1 cellular context compared by ENCODE assay signal in the genomic region with DNA sequence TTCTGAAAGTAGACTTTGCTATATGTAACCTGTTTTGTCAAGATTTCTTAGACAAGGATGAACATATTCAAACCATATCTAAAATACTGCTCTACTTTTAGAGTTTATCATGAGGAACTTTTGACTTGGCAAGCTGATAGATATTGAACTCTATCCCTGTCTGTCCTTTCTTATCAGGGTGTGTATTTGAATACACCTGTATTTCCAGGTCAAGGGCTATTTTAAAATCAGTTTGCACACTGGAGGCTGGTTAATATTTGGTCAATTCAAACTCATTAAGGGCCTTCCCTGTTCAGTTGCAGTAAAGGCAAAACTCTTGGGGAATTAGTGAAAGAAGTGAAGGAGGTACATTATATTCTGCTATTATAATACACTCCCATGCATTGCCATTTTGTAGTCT.
TF ChIP-seq lines count a peak whose summit lies in the region.

No MANE protein-coding gene starts in this region.

TF ChIP-seq in H1, 55 proteins besides CTCF, POLR2A, EP300 and RAD21 (continued from another document):
- TF ChIP-seq RBBP5 (IDR thresholded peaks at IDR 0.05; ENCODE audit: borderline replicate concordance, low read depth, low read length) (no peak), SP2 (IDR thresholded peaks at IDR 0.05; ENCODE audit: low read length) (no peak), RNF2 (IDR thresholded peaks at IDR 0.05; ENCODE audit: borderline replicate concordance, low read depth, low read length, missing control alignments, poor library complexity, severe bottlenecking) (no peak)
